In genomic region chrX:37434362-37434761, GRCh38 we compare ENCODE assay signal across 25 cellular contexts.
"Had no signal": no experiment of that assay in that cellular context is flagged by ENCODE, and none has a peak within 500 bp of the region (broad histone marks: within the 10 kb centered on the region; RNA-seq: fewer than 3 reads in every experiment).

No MANE protein-coding gene starts in this region.

- DNase-seq: activated CD4-positive, alpha-beta T cell treated with anti-CD3 and anti-CD28 coated beads for 48 hours; activated CD4-positive, alpha-beta T cell treated with anti-CD3 and anti-CD28 coated beads, Interleukin-2, amount 50 U/mL, for 48 hours; activated CD8-positive, alpha-beta memory T cell treated with anti-CD3 and anti-CD28 coated beads, Interleukin-2, amount 50 U/mL, for 4 hours; activated effector memory CD4-positive, alpha-beta T cell treated with anti-CD3 and anti-CD28 coated beads, Interleukin-2, amount 50 U/mL, for 16 hours; activated naive CD4-positive, alpha-beta T cell treated with anti-CD3 and anti-CD28 coated beads for 36 hours; activated naive CD8-positive, alpha-beta T cell treated with anti-CD3 and anti-CD28 coated beads for 36 hours; activated T-cell treated with anti-CD3 and anti-CD28 coated beads, Interleukin-2, amount 50 U/mL, for 1 hour; adrenal gland; central memory CD4-positive, alpha-beta T cell; dermis blood vessel endothelial cell; effector CD8-positive, alpha-beta T cell; left ventricle myocardium inferior; stimulated activated naive B cell treated with anti-CD40 and anti-IgM and Interleukin-4, amounts not matched to agents 10 μg/mL and 1 μg/mL and 100 μg/mL, for 72 hours; stomach; thyroid gland; upper lobe of left lung had no signal

- H3K9me3 Mint-ChIP-seq: activated naive CD4-positive, alpha-beta T cell treated with anti-CD3 and anti-CD28 coated beads for 36 hours; activated naive CD8-positive, alpha-beta T cell treated with anti-CD3 and anti-CD28 coated beads for 36 hours; activated T-helper 1 cell treated with anti-CD3 and anti-CD28 coated beads, Interleukin-12 subunit alpha, Interleukin-12 subunit beta, Interleukin-2, Interleukin-4 antibody, amounts not matched to agents 30 ng/mL and 10 ng/mL and 1 ng/mL, durations not matched to agents 14 hours and 24 hours and 36 hours; nephron; stimulated activated naive B cell treated with anti-CD40 and anti-IgM and Interleukin-4, amounts not matched to agents 10 μg/mL and 1 μg/mL and 100 μg/mL, for 72 hours had no signal

- H3K36me3 ChIP-seq: adrenal gland, ascending aorta, gastroesophageal sphincter, left ventricle myocardium inferior, stomach, thyroid gland, upper lobe of left lung, vagina had no signal

- H3K4me3 Mint-ChIP-seq: activated naive CD4-positive, alpha-beta T cell treated with anti-CD3 and anti-CD28 coated beads for 36 hours; activated naive CD8-positive, alpha-beta T cell treated with anti-CD3 and anti-CD28 coated beads for 36 hours; activated T-helper 1 cell treated with anti-CD3 and anti-CD28 coated beads, Interleukin-12 subunit alpha, Interleukin-12 subunit beta, Interleukin-2, Interleukin-4 antibody, amounts not matched to agents 30 ng/mL and 10 ng/mL and 1 ng/mL, durations not matched to agents 14 hours and 24 hours and 36 hours; nephron; stimulated activated naive B cell treated with anti-CD40 and anti-IgM and Interleukin-4, amounts not matched to agents 10 μg/mL and 1 μg/mL and 100 μg/mL, for 72 hours had no signal

- H3K27me3 Mint-ChIP-seq: activated naive CD8-positive, alpha-beta T cell treated with anti-CD3 and anti-CD28 coated beads for 36 hours; progenitor cell of endocrine pancreas had no signal

- H3K9me3 ChIP-seq: adrenal gland, ascending aorta, gastroesophageal sphincter, left ventricle myocardium inferior, stomach, thyroid gland, upper lobe of left lung, vagina had no signal

- H3K36me3 Mint-ChIP-seq: activated naive CD8-positive, alpha-beta T cell treated with anti-CD3 and anti-CD28 coated beads for 36 hours; stimulated activated naive B cell treated with anti-CD40 and anti-IgM and Interleukin-4, amounts not matched to agents 10 μg/mL and 1 μg/mL and 100 μg/mL, for 72 hours had no signal

- H3K27ac ChIP-seq: adrenal gland, ascending aorta, epithelial cell of prostate, gastroesophageal sphincter, left ventricle myocardium inferior, skin epidermis, stomach, thyroid gland, upper lobe of left lung, vagina had no signal

- H3K4me3 ChIP-seq: adrenal gland, ascending aorta, gastroesophageal sphincter, left ventricle myocardium inferior, skin epidermis, stomach, thyroid gland, upper lobe of left lung, vagina had no signal

- ATAC-seq: gastroesophageal sphincter; sciatic nerve; stimulated activated naive B cell treated with anti-CD40 and anti-IgM and Interleukin-4, amounts not matched to agents 10 μg/mL and 1 μg/mL and 100 μg/mL, for 72 hours had no signal

- H3K4me1 Mint-ChIP-seq: activated naive CD8-positive, alpha-beta T cell treated with anti-CD3 and anti-CD28 coated beads for 36 hours; nephron; stimulated activated naive B cell treated with anti-CD40 and anti-IgM and Interleukin-4, amounts not matched to agents 10 μg/mL and 1 μg/mL and 100 μg/mL, for 72 hours had no signal

- H3K27me3 ChIP-seq: adrenal gland, ascending aorta, gastroesophageal sphincter, stomach, thyroid gland, upper lobe of left lung, vagina had no signal

- H3K4me1 ChIP-seq: adrenal gland, ascending aorta, gastroesophageal sphincter, stomach, thyroid gland, upper lobe of left lung, vagina had no signal

- H3K27ac Mint-ChIP-seq: activated naive CD4-positive, alpha-beta T cell treated with anti-CD3 and anti-CD28 coated beads for 36 hours; activated naive CD8-positive, alpha-beta T cell treated with anti-CD3 and anti-CD28 coated beads for 36 hours; activated T-helper 1 cell treated with anti-CD3 and anti-CD28 coated beads, Interleukin-12 subunit alpha, Interleukin-12 subunit beta, Interleukin-2, Interleukin-4 antibody, amounts not matched to agents 30 ng/mL and 10 ng/mL and 1 ng/mL, durations not matched to agents 14 hours and 24 hours and 36 hours; nephron; progenitor cell of endocrine pancreas; stimulated activated naive B cell treated with anti-CD40 and anti-IgM and Interleukin-4, amounts not matched to agents 10 μg/mL and 1 μg/mL and 100 μg/mL, for 72 hours had no signal
